Comparison of ENCODE assay signal across 14 cellular contexts in the genomic region with DNA sequence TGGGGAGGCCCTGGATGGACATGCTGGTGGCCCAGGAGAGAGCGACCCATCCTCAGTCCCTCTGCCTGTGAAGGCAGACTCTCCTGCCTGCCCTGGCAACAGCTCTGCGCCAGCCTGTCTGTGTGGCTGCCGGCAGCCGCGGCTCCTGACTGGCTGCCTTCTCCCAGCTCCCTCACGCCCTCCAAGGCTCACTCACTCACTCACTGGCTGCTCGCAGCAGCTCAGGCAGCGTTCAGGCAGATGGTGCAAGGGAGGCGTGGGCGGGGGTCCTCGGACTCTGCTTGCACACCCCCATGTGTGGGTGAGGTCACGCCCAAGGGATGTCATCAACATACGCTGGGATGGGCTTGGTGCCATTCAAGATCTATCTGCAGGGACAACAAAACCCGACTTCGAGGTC.
A peak's percentile ranks its signal among the peaks of the same experiment; 100 is the strongest.
DNase-seq lines count a peak whose midpoint lies in the region; ATAC-seq and TF ChIP-seq lines count a peak whose summit lies in the region.
"Had no signal": no experiment of that assay in that cellular context is flagged by ENCODE, and none has a peak within 500 bp of the region (broad histone marks: within the 10 kb centered on the region; RNA-seq: fewer than 3 reads in every experiment).

No MANE protein-coding gene starts in this region.

- peaks cover 33% of the 10 kb centered on the region for H4K20me1 ChIP-seq in osteoblast (ENCODE audit: insufficient read depth, low read length)

- no peak for TF ChIP-seq EP300 in suprapubic skin (IDR thresholded peaks at IDR 0.05)

- H3K9me3 Mint-ChIP-seq in CD8-positive, alpha-beta T cell, result no peaks in the 10 kb centered on the region
- H3K9me3 Mint-ChIP-seq: activated T-cell treated with anti-CD3 and anti-CD28 coated beads, Interleukin-2, amount 50 U/mL, for 4 hours; memory B cell had no signal

- H3K79me2 ChIP-seq in osteoblast (ENCODE audit: insufficient read depth, low read length) (peaks cover 17% of the 10 kb centered on the region), mesendoderm (ENCODE audit: control insufficient read depth, insufficient read depth, low read length) (peaks cover 11% of the 10 kb centered on the region)

- no peak overlapping the region for H2BK120ac ChIP-seq in mesendoderm (ENCODE audit: low read depth, low read length)

- no peak overlapping the region for H3K18ac ChIP-seq in mesendoderm (ENCODE audit: low read length)

- peak overlapping the region; percentile 4 for H2AFZ ChIP-seq in osteoblast (ENCODE audit: low read length)

- H3K27me3 ChIP-seq in foreskin keratinocyte (no peaks in the 10 kb centered on the region), osteoblast (ENCODE audit: insufficient read depth, low read length) (no peaks in the 10 kb centered on the region), suprapubic skin (no peaks in the 10 kb centered on the region), mesendoderm (ENCODE audit: insufficient read depth, low read length, poor library complexity) (no peaks in the 10 kb centered on the region)
- no peaks in the 10 kb centered on the region for H3K27me3 ChIP-seq in CD8-positive, alpha-beta T cell (ENCODE audit: insufficient read depth, low read length)
- H3K27me3 ChIP-seq: tibial nerve had no signal

- H4K5ac ChIP-seq in mesendoderm (ENCODE audit: low read length), result no peak overlapping the region

- peak overlapping the region; percentile 27 for H3K4me3 ChIP-seq in osteoblast (ENCODE audit: insufficient read depth, low read length)
- no peak overlapping the region for H3K4me3 ChIP-seq in CD8-positive, alpha-beta T cell (ENCODE audit: low read depth, low read length)
- no peak overlapping the region for H3K4me3 ChIP-seq in suprapubic skin
- no peak overlapping the region for H3K4me3 ChIP-seq in mesendoderm (ENCODE audit: low read length)
- H3K4me3 ChIP-seq: tibial nerve had no signal

- H3K56ac ChIP-seq in mesendoderm (ENCODE audit: low read length), result no peak overlapping the region

- no peak for TF ChIP-seq POLR2A in suprapubic skin (IDR thresholded peaks at IDR 0.05)

- no peak overlapping the region for H4K8ac ChIP-seq in mesendoderm (ENCODE audit: low read depth, low read length)

- H3K4me3 Mint-ChIP-seq in CD8-positive, alpha-beta T cell, result no peak overlapping the region
- H3K4me3 Mint-ChIP-seq: activated T-cell treated with anti-CD3 and anti-CD28 coated beads, Interleukin-2, amount 50 U/mL, for 4 hours; memory B cell had no signal

- H2BK15ac ChIP-seq in mesendoderm (replicated peaks; ENCODE audit: low read depth), result no peak overlapping the region

- peak; percentile 85 for ATAC-seq in SK-N-SH treated with all-trans-retinoic acid at 6 μM for 48 hours
- peak; percentile 77 for ATAC-seq in foreskin keratinocyte
- ATAC-seq in CD8-positive, alpha-beta T cell, result no peak
- ATAC-seq: activated T-cell treated with anti-CD3 and anti-CD28 coated beads, Interleukin-2, amount 50 U/mL, for 4 hours had no signal

- H3K4me1 Mint-ChIP-seq in CD8-positive, alpha-beta T cell (ENCODE audit: low read depth), result no peaks in the 10 kb centered on the region
- H3K4me1 Mint-ChIP-seq: memory B cell had no signal

- H3K4ac ChIP-seq in mesendoderm (ENCODE audit: low read depth, low read length), result no peak overlapping the region

- no peak for TF ChIP-seq CTCF in foreskin keratinocyte (conservative IDR thresholded peaks at IDR 0.05)
- no peak for TF ChIP-seq CTCF in osteoblast (IDR thresholded peaks at IDR 0.05; ENCODE audit: extremely low read depth, low read depth, low read length)
- no peak for TF ChIP-seq CTCF in CD8-positive, alpha-beta T cell (IDR thresholded peaks at IDR 0.05)
- no peak for TF ChIP-seq CTCF in suprapubic skin (IDR thresholded peaks at IDR 0.05)

- peaks cover 33% of the 10 kb centered on the region for H3K79me1 ChIP-seq in mesendoderm (ENCODE audit: low read length)

- DNase-seq in ELR (ENCODE audit: low read depth) (peak; percentile 28), foreskin keratinocyte (no peak), osteoblast (ENCODE audit: insufficient read length, low spot score, missing footprints) (peak; percentile 95), suprapubic skin (ENCODE audit: low spot score in 2 of 2) (no peak), mesendoderm (no peak), NCI-H128 (lab: John Stamatoyannopoulos, UW; ENCODE audit: unreplicated experiment) (no peak)
- DNase-seq in CD8-positive, alpha-beta T cell, result no peak
- DNase-seq: activated T-cell treated with anti-CD3 and anti-CD28 coated beads, Interleukin-2, amount 50 U/mL, for 4 hours; Caco-2; NCI-H345; stimulated activated CD4-positive, alpha-beta T cell treated with anti-CD3 and anti-CD28 coated beads, Interleukin-1b, Interleukin-23, amount 100 ng/mL, for 48 hours had no signal

- H3K9ac ChIP-seq in mesendoderm (ENCODE audit: low read length), result no peak overlapping the region

- no peaks in the 10 kb centered on the region for H3K36me3 ChIP-seq in osteoblast (ENCODE audit: insufficient read depth, low read length)
- H3K36me3 ChIP-seq in CD8-positive, alpha-beta T cell (ENCODE audit: insufficient read depth, low read length), result no peaks in the 10 kb centered on the region
- H3K36me3 ChIP-seq in suprapubic skin, result no peaks in the 10 kb centered on the region
- no peaks in the 10 kb centered on the region for H3K36me3 ChIP-seq in mesendoderm (ENCODE audit: control insufficient read depth, insufficient read depth, low read length)

- H3K27me3 Mint-ChIP-seq in CD8-positive, alpha-beta T cell (ENCODE audit: low read depth), result no peaks in the 10 kb centered on the region

- H3K4me1 ChIP-seq in foreskin keratinocyte (peaks cover 32% of the 10 kb centered on the region), osteoblast (ENCODE audit: insufficient read depth, low read length) (peaks cover 8% of the 10 kb centered on the region), suprapubic skin (peaks cover 63% of the 10 kb centered on the region), mesendoderm (ENCODE audit: control insufficient read depth, low read depth, low read length) (no peaks in the 10 kb centered on the region)
- H3K4me1 ChIP-seq in CD8-positive, alpha-beta T cell (ENCODE audit: insufficient read depth, low read length), result no peaks in the 10 kb centered on the region
- H3K4me1 ChIP-seq: Caco-2 had no signal

- CTCF ChIA-PET in CD8-positive, alpha-beta T cell (lab: Charles Lee), result no interaction called here

- H3K23ac ChIP-seq in mesendoderm (ENCODE audit: low read length), result no peak overlapping the region

- H3K36me3 Mint-ChIP-seq in CD8-positive, alpha-beta T cell, result no peaks in the 10 kb centered on the region
- H3K36me3 Mint-ChIP-seq: memory B cell had no signal

- H3K4me2 ChIP-seq in osteoblast (ENCODE audit: insufficient read depth, low read length) (peak overlapping the region; percentile 24), mesendoderm (ENCODE audit: low read length) (no peak overlapping the region)

- H3K9me3 ChIP-seq in osteoblast (ENCODE audit: low read depth, low read length) (no peaks in the 10 kb centered on the region), suprapubic skin (no peaks in the 10 kb centered on the region)
- no peaks in the 10 kb centered on the region for H3K9me3 ChIP-seq in CD8-positive, alpha-beta T cell (ENCODE audit: low read length)
- H3K9me3 ChIP-seq: Caco-2, tibial nerve had no signal

- no peak overlapping the region for H3K27ac Mint-ChIP-seq in CD8-positive, alpha-beta T cell
- H3K27ac Mint-ChIP-seq: memory B cell had no signal

- H3K27ac ChIP-seq in foreskin keratinocyte (peak overlapping the region; percentile 58), osteoblast (ENCODE audit: low read depth, low read length) (no peak overlapping the region), suprapubic skin (no peak overlapping the region), mesendoderm (ENCODE audit: low read depth, low read length) (no peak overlapping the region)
- H3K27ac ChIP-seq in CD8-positive, alpha-beta T cell (ENCODE audit: low read depth, low read length), result no peak overlapping the region

- H2BK5ac ChIP-seq in mesendoderm (ENCODE audit: low read length), result no peak overlapping the region

- intact Hi-C loops in CD8-positive, alpha-beta T cell (cut with DNase I, micrococcal nuclease), result no loop called here

- POLR2A ChIA-PET in CD8-positive, alpha-beta T cell (lab: Charles Lee), result no interaction called here

- 14% methylated on average over 1 of the region's 15 CpGs for WGBS in suprapubic skin
- no CpG with 5 or more reads among the region's 15 CpGs for WGBS in mesendoderm (ENCODE audit: extremely low coverage, insufficient coverage, low lambda C conversion rate)

- H2AK5ac ChIP-seq in mesendoderm (ENCODE audit: low read length), result no peak overlapping the region

TF ChIP-seq in SK-N-SH treated with all-trans-retinoic acid at 6 μM for 48 hours, 23 proteins besides CTCF, POLR2A, EP300 and RAD21 (continues in another document):
- TF ChIP-seq ISL1 (CRISPR knock-in tag; IDR thresholded peaks at IDR 0.05), result no peak
- TF ChIP-seq ZFP3 (CRISPR knock-in tag; IDR thresholded peaks at IDR 0.05), result no peak
- TF ChIP-seq, protein P1, sequence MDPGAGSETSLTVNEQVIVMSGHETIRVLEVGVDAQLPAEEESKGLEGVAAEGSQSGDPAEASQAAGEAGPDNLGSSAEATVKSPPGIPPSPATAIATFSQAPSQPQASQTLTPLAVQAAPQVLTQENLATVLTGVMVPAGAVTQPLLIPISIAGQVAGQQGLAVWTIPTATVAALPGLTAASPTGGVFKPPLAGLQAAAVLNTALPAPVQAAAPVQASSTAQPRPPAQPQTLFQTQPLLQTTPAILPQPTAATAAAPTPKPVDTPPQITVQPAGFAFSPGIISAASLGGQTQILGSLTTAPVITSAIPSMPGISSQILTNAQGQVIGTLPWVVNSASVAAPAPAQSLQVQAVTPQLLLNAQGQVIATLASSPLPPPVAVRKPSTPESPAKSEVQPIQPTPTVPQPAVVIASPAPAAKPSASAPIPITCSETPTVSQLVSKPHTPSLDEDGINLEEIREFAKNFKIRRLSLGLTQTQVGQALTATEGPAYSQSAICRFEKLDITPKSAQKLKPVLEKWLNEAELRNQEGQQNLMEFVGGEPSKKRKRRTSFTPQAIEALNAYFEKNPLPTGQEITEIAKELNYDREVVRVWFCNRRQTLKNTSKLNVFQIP (CRISPR knock-in tag; IDR thresholded peaks at IDR 0.05; ENCODE audit: borderline replicate concordance, low read depth), result no peak
- TF ChIP-seq, protein P2, sequence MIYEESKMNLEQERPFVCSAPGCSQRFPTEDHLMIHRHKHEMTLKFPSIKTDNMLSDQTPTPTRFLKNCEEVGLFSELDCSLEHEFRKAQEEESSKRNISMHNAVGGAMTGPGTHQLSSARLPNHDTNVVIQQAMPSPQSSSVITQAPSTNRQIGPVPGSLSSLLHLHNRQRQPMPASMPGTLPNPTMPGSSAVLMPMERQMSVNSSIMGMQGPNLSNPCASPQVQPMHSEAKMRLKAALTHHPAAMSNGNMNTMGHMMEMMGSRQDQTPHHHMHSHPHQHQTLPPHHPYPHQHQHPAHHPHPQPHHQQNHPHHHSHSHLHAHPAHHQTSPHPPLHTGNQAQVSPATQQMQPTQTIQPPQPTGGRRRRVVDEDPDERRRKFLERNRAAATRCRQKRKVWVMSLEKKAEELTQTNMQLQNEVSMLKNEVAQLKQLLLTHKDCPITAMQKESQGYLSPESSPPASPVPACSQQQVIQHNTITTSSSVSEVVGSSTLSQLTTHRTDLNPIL (CRISPR knock-in tag; IDR thresholded peaks at IDR 0.05; ENCODE audit: low read depth), result no peak
- no peak for TF ChIP-seq CSDC2 (CRISPR knock-in tag; IDR thresholded peaks at IDR 0.05)
- TF ChIP-seq OSR1 (CRISPR knock-in tag; IDR thresholded peaks at IDR 0.05), result no peak
- no peak for TF ChIP-seq GLIS3 (CRISPR knock-in tag; IDR thresholded peaks at IDR 0.05)
- TF ChIP-seq TOX (CRISPR knock-in tag; IDR thresholded peaks at IDR 0.05; ENCODE audit: borderline replicate concordance), result no peak

Comparison
In these comparisons a context has a peak if more than half of its experiments do, and no peak if none do; other contexts are left out.
1. DNase-seq: peak in ELR (single experiment) and osteoblast (single experiment); none in foreskin keratinocyte (0 of 2), CD8-positive, alpha-beta T cell (0 of 7), suprapubic skin (0 of 2), mesendoderm (single experiment) and NCI-H128 (single experiment).